In genomic region chr3:24572409-24572808, GRCh38 we compare ENCODE assay signal across 2 cellular contexts.
A peak's percentile ranks its signal among the peaks of the same experiment; 100 is the strongest.
TF ChIP-seq lines count a peak whose summit lies in the region.

No MANE protein-coding gene starts in this region.

TF ChIP-seq in HEK293, 187 proteins besides CTCF, POLR2A, EP300 and RAD21 (continued from another document):
- TF ChIP-seq, protein P1, sequence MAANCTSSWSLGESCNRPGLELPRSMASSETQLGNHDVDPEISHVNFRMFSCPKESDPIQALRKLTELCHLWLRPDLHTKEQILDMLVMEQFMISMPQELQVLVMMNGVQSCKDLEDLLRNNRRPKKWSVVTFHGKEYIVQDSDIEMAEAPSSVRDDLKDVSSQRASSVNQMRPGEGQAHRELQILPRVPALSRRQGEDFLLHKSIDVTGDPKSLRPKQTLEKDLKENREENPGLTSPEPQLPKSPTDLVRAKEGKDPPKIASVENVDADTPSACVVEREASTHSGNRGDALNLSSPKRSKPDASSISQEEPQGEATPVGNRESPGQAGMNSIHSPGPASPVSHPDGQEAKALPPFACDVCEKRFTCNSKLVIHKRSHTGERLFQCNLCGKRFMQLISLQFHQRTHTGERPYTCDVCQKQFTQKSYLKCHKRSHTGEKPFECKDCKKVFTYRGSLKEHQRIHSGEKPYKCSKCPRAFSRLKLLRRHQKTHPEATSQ (tag by site-specific recombination; IDR thresholded peaks at IDR 0.05) = peak; percentile 64; the same call in 1 of the 2 replicates
- TF ChIP-seq, protein P2, sequence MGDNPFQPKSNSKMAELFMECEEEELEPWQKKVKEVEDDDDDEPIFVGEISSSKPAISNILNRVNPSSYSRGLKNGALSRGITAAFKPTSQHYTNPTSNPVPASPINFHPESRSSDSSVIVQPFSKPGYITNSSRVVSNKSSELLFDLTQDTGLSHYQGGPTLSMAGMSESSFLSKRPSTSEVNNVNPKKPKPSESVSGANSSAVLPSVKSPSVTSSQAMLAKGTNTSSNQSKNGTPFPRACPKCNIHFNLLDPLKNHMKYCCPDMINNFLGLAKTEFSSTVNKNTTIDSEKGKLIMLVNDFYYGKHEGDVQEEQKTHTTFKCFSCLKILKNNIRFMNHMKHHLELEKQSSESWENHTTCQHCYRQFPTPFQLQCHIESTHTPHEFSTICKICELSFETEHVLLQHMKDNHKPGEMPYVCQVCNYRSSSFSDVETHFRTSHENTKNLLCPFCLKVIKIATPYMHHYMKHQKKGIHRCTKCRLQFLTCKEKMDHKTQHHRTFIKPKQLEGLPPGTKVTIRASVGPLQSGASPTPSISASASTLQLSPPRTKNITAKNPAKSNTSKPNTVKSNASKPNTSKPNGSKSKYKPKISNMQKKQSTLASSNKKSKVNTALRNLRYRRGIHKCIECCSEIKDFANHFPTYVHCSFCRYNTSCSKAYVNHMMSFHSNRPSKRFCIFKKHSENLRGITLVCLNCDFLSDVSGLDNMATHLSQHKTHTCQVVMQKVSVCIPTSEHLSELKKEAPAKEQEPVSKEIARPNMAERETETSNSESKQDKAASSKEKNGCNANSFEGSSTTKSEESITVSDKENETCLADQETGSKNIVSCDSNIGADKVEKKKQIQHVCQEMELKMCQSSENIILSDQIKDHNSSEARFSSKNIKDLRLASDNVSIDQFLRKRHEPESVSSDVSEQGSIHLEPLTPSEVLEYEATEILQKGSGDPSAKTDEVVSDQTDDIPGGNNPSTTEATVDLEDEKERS (tag by site-specific recombination; IDR thresholded peaks at IDR 0.05) = peak; percentile 97
- peak; percentile 100 for TF ChIP-seq ZNF146 (tag by site-specific recombination; IDR thresholded peaks at IDR 0.05)
TF ChIP-seq in HEK293: peak in this region for 4; not testable (repeated sequence) for 183.

TF ChIP-seq in K562, 482 proteins besides CTCF, POLR2A, EP300 and RAD21 (continued from another document):
- TF ChIP-seq, protein P3, sequence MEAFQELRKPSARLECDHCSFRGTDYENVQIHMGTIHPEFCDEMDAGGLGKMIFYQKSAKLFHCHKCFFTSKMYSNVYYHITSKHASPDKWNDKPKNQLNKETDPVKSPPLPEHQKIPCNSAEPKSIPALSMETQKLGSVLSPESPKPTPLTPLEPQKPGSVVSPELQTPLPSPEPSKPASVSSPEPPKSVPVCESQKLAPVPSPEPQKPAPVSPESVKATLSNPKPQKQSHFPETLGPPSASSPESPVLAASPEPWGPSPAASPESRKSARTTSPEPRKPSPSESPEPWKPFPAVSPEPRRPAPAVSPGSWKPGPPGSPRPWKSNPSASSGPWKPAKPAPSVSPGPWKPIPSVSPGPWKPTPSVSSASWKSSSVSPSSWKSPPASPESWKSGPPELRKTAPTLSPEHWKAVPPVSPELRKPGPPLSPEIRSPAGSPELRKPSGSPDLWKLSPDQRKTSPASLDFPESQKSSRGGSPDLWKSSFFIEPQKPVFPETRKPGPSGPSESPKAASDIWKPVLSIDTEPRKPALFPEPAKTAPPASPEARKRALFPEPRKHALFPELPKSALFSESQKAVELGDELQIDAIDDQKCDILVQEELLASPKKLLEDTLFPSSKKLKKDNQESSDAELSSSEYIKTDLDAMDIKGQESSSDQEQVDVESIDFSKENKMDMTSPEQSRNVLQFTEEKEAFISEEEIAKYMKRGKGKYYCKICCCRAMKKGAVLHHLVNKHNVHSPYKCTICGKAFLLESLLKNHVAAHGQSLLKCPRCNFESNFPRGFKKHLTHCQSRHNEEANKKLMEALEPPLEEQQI (IDR thresholded peaks at IDR 0.05) = peak; percentile 46; the same call in 1 of the 2 replicates
- TF ChIP-seq ZNF146 (CRISPR knock-in tag; IDR thresholded peaks at IDR 0.05; ENCODE audit: unreplicated experiment) (peak; percentile 100), SMARCA5 (IDR thresholded peaks at IDR 0.05) (peak; percentile 97), HDAC1 (IDR thresholded peaks at IDR 0.05) (peak in 1 of 2 experiments; percentile 54; a peak in 1 of 4 replicates), KDM1A (IDR thresholded peaks at IDR 0.05) (peak; percentile 82 to 91), CBX1 (IDR thresholded peaks at IDR 0.05; ENCODE audit: low read depth) (peak; percentile 65; the same call in 1 of the 2 replicates), RBM25 (IDR thresholded peaks at IDR 0.05; ENCODE audit: low read depth, low read length, severe bottlenecking) (peak; percentile 84), RCOR1 (IDR thresholded peaks at IDR 0.05; ENCODE audit: borderline replicate concordance in 1 of 2, low read depth in 2 of 2, low read length in 2 of 2) (0 out of 4 replicates have a peak, but pooled peaks of 1 of the 2 experiments have one; percentile 20), PHF20 (IDR thresholded peaks at IDR 0.05; ENCODE audit: partially characterized antibody) (peak; percentile 29), CBX3 (IDR thresholded peaks at IDR 0.05; ENCODE audit: borderline replicate concordance in 1 of 2, low read length in 2 of 2) (peak in 1 of 2 experiments; percentile 50; a peak in 1 of 3 replicates)
